In genomic region chr14:49692895-49693737, GRCh38 we compare ENCODE assay signal across 1 cellular context.
TF ChIP-seq lines count a peak whose summit lies in the region.

A gene with protein sequence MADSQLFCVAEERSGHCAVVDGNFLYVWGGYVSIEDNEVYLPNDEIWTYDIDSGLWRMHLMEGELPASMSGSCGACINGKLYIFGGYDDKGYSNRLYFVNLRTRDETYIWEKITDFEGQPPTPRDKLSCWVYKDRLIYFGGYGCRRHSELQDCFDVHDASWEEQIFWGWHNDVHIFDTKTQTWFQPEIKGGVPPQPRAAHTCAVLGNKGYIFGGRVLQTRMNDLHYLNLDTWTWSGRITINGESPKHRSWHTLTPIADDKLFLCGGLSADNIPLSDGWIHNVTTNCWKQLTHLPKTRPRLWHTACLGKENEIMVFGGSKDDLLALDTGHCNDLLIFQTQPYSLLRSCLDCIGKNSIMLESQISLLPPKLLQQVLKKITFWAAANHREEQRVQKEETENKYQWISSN (plus strand): TSS chr14:49693120. CDS start chr14:49693195, 75 bp downstream.

TF ChIP-seq in HepG2, 621 proteins besides CTCF, POLR2A, EP300 and RAD21 (continued from another document and continues in another):
- 0 out of 2 replicates have a peak, but pooled peaks have one; percentile 52 for TF ChIP-seq ZNF280D (CRISPR knock-in tag; IDR thresholded peaks at IDR 0.05)
- TF ChIP-seq EEA1 (CRISPR knock-in tag; IDR thresholded peaks at IDR 0.05; ENCODE audit: borderline replicate concordance) = peak; percentile 73; the same call in 1 of the 2 replicates
- TF ChIP-seq PHF5A (CRISPR knock-in tag; IDR thresholded peaks at IDR 0.05; ENCODE audit: low read depth, unreplicated experiment) = no peak
- no peak for TF ChIP-seq ARNTL (CRISPR knock-in tag; IDR thresholded peaks at IDR 0.05)
- 0 out of 2 replicates have a peak, but pooled peaks have one; percentile 65 for TF ChIP-seq ARHGAP35 (CRISPR knock-in tag; IDR thresholded peaks at IDR 0.05; ENCODE audit: borderline replicate concordance)
- no peak for TF ChIP-seq ZNF484 (CRISPR knock-in tag; IDR thresholded peaks at IDR 0.05; ENCODE audit: borderline replicate concordance, low read depth)
- TF ChIP-seq THAP11 (CRISPR knock-in tag; IDR thresholded peaks at IDR 0.05) = peak; percentile 51
- no peak for TF ChIP-seq ZSCAN30 (CRISPR knock-in tag; IDR thresholded peaks at IDR 0.05)
- TF ChIP-seq NR3C1 (CRISPR knock-in tag; IDR thresholded peaks at IDR 0.05) = no peak
- peak; percentile 94 for TF ChIP-seq ZNF451 (CRISPR knock-in tag; IDR thresholded peaks at IDR 0.05)
- no peak for TF ChIP-seq ZNF800 (CRISPR knock-in tag; IDR thresholded peaks at IDR 0.05)
- TF ChIP-seq KDM6A (CRISPR knock-in tag; IDR thresholded peaks at IDR 0.05; ENCODE audit: low read depth) = no peak
- no peak for TF ChIP-seq SKI (IDR thresholded peaks at IDR 0.05; ENCODE audit: partially characterized antibody)
- no peak for TF ChIP-seq BHLHE40 (IDR thresholded peaks at IDR 0.05; ENCODE audit: low read length)
- no peak for TF ChIP-seq CREB3 (CRISPR knock-in tag; IDR thresholded peaks at IDR 0.05)
- TF ChIP-seq, protein P1, sequence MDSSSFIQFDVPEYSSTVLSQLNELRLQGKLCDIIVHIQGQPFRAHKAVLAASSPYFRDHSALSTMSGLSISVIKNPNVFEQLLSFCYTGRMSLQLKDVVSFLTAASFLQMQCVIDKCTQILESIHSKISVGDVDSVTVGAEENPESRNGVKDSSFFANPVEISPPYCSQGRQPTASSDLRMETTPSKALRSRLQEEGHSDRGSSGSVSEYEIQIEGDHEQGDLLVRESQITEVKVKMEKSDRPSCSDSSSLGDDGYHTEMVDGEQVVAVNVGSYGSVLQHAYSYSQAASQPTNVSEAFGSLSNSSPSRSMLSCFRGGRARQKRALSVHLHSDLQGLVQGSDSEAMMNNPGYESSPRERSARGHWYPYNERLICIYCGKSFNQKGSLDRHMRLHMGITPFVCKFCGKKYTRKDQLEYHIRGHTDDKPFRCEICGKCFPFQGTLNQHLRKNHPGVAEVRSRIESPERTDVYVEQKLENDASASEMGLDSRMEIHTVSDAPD (CRISPR knock-in tag; IDR thresholded peaks at IDR 0.05) = peak; percentile 55; the same call in 1 of the 2 replicates
- TF ChIP-seq ZC3H4 (CRISPR knock-in tag; IDR thresholded peaks at IDR 0.05; ENCODE audit: borderline replicate concordance) = no peak
- no peak for TF ChIP-seq NPAS2 (CRISPR knock-in tag; IDR thresholded peaks at IDR 0.05; ENCODE audit: borderline replicate concordance)
- TF ChIP-seq ZNF430 (CRISPR knock-in tag; IDR thresholded peaks at IDR 0.05) = peak; percentile 39; the same call in 1 of the 2 replicates
- no peak for TF ChIP-seq TRIM22 (IDR thresholded peaks at IDR 0.05)
- TF ChIP-seq FOXA3 (CRISPR knock-in tag; IDR thresholded peaks at IDR 0.05) = 0 out of 2 replicates have a peak, but pooled peaks have one; percentile 33
- TF ChIP-seq, protein P2, sequence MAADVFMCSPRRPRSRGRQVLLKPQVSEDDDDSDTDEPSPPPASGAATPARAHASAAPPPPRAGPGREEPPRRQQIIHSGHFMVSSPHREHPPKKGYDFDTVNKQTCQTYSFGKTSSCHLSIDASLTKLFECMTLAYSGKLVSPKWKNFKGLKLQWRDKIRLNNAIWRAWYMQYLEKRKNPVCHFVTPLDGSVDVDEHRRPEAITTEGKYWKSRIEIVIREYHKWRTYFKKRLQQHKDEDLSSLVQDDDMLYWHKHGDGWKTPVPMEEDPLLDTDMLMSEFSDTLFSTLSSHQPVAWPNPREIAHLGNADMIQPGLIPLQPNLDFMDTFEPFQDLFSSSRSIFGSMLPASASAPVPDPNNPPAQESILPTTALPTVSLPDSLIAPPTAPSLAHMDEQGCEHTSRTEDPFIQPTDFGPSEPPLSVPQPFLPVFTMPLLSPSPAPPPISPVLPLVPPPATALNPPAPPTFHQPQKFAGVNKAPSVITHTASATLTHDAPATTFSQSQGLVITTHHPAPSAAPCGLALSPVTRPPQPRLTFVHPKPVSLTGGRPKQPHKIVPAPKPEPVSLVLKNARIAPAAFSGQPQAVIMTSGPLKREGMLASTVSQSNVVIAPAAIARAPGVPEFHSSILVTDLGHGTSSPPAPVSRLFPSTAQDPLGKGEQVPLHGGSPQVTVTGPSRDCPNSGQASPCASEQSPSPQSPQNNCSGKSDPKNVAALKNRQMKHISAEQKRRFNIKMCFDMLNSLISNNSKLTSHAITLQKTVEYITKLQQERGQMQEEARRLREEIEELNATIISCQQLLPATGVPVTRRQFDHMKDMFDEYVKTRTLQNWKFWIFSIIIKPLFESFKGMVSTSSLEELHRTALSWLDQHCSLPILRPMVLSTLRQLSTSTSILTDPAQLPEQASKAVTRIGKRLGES (CRISPR knock-in tag; IDR thresholded peaks at IDR 0.05; ENCODE audit: borderline replicate concordance) = no peak
- TF ChIP-seq ZSCAN12 (CRISPR knock-in tag; IDR thresholded peaks at IDR 0.05) = no peak
- TF ChIP-seq ZFY (CRISPR knock-in tag; IDR thresholded peaks at IDR 0.05) = peak; percentile 94
- TF ChIP-seq MIER2 (CRISPR knock-in tag; IDR thresholded peaks at IDR 0.05) = no peak
- TF ChIP-seq ATM (IDR thresholded peaks at IDR 0.05; ENCODE audit: borderline replicate concordance) = no peak
- no peak for TF ChIP-seq ZNF557 (CRISPR knock-in tag; IDR thresholded peaks at IDR 0.05)
- TF ChIP-seq ZHX1 (CRISPR knock-in tag; IDR thresholded peaks at IDR 0.05; ENCODE audit: low read depth) = peak; percentile 95
- TF ChIP-seq NR0B2 (CRISPR knock-in tag; IDR thresholded peaks at IDR 0.05) = 0 out of 2 replicates have a peak, but pooled peaks have one; percentile 46
- no peak for TF ChIP-seq GTF2F1 (IDR thresholded peaks at IDR 0.05; ENCODE audit: low read length)
- peak; percentile 79; the same call in 1 of the 2 replicates for TF ChIP-seq BATF2 (CRISPR knock-in tag; IDR thresholded peaks at IDR 0.05)
- TF ChIP-seq NFYC (CRISPR knock-in tag; IDR thresholded peaks at IDR 0.05) = no peak
- TF ChIP-seq, protein P3, sequence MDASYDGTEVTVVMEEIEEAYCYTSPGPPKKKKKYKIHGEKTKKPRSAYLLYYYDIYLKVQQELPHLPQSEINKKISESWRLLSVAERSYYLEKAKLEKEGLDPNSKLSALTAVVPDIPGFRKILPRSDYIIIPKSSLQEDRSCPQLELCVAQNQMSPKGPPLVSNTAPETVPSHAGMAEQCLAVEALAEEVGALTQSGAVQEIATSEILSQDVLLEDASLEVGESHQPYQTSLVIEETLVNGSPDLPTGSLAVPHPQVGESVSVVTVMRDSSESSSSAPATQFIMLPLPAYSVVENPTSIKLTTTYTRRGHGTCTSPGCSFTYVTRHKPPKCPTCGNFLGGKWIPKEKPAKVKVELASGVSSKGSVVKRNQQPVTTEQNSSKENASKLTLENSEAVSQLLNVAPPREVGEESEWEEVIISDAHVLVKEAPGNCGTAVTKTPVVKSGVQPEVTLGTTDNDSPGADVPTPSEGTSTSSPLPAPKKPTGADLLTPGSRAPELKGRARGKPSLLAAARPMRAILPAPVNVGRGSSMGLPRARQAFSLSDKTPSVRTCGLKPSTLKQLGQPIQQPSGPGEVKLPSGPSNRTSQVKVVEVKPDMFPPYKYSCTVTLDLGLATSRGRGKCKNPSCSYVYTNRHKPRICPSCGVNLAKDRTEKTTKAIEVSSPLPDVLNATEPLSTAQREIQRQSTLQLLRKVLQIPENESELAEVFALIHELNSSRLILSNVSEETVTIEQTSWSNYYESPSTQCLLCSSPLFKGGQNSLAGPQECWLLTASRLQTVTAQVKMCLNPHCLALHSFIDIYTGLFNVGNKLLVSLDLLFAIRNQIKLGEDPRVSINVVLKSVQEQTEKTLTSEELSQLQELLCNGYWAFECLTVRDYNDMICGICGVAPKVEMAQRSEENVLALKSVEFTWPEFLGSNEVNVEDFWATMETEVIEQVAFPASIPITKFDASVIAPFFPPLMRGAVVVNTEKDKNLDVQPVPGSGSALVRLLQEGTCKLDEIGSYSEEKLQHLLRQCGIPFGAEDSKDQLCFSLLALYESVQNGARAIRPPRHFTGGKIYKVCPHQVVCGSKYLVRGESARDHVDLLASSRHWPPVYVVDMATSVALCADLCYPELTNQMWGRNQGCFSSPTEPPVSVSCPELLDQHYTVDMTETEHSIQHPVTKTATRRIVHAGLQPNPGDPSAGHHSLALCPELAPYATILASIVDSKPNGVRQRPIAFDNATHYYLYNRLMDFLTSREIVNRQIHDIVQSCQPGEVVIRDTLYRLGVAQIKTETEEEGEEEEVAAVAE (CRISPR knock-in tag; IDR thresholded peaks at IDR 0.05; ENCODE audit: borderline replicate concordance) = no peak
